1 cellular context compared by ENCODE assay signal in genomic region chr1:208997726-208998312, GRCh38.
TF ChIP-seq lines count a peak whose summit lies in the region.

No MANE protein-coding gene starts in this region.

TF ChIP-seq in GM23338, 12 proteins besides CTCF, POLR2A, EP300 and RAD21 (continued from another document):
- TF ChIP-seq ZNF462 (CRISPR knock-in tag; IDR thresholded peaks at IDR 0.05) (no peak), POLR2AphosphoS5 (IDR thresholded peaks at IDR 0.05; ENCODE audit: low read depth) (no peak), STAT1 (IDR thresholded peaks at IDR 0.05; ENCODE audit: unreplicated experiment) (no peak), EZH2phosphoT487 (IDR thresholded peaks at IDR 0.05; ENCODE audit: unreplicated experiment) (no peak)
